14 cellular contexts compared by ENCODE assay signal in genomic region chr9:121645003-121645402, GRCh38. TPM values are rescaled to one million over a fixed set of nuclear protein-coding genes. Genes with fewer than 3 reads are reported as not detected.
DNase-seq lines count a peak whose midpoint lies in the region; FAIRE-seq and TF ChIP-seq lines count a peak whose summit lies in the region.
"Had no signal": no experiment of that assay in that cellular context is flagged by ENCODE, and none has a peak within 500 bp of the region (broad histone marks: within the 10 kb centered on the region; RNA-seq: fewer than 3 reads in every experiment).

No MANE protein-coding gene starts in this region.

- H3K4me1 ChIP-seq in skeletal muscle tissue (ENCODE audit: control insufficient read depth in 3 of 3, insufficient read depth in 3 of 3, low read length in 3 of 3), result peaks cover 33 to 67% (median 60%) of the 10 kb centered on the region in 3 donors
- H3K4me1 ChIP-seq: prostate gland had no signal

- no peaks in the 10 kb centered on the region for H3K27me3 ChIP-seq in WERI-Rb-1 (ENCODE audit: insufficient read depth, low read depth, severe bottlenecking)
- no peaks in the 10 kb centered on the region for H3K27me3 ChIP-seq in skeletal muscle tissue (ENCODE audit: control insufficient read depth in 3 of 3, insufficient read depth in 3 of 3, low read length in 3 of 3)

- FAIRE-seq in D721Med (lab: Jason Lieb, UNC), result no peak

- H3K27ac ChIP-seq in WERI-Rb-1, result peak overlapping the region; percentile 82
- H3K27ac ChIP-seq in skeletal muscle tissue (ENCODE audit: low read depth, low read length), result peak overlapping the region; percentile 58
- H3K27ac ChIP-seq: prostate gland had no signal

- H3K36me3 ChIP-seq in WERI-Rb-1 (no peaks in the 10 kb centered on the region), skeletal muscle tissue (ENCODE audit: control insufficient read depth in 3 of 3, insufficient read depth in 3 of 3, low read length in 3 of 3) (no peaks in the 10 kb centered on the region)
- H3K36me3 ChIP-seq: prostate gland had no signal

- peak overlapping the region; percentile 33 to 50 (median 50) for H3K9ac ChIP-seq in skeletal muscle tissue (ENCODE audit: low read depth in 1 of 3, low read length in 3 of 3)

- no peak overlapping the region for H3K4me3 ChIP-seq in WERI-Rb-1 (ENCODE audit: low read depth, low read length)
- no peak overlapping the region for H3K4me3 ChIP-seq in skeletal muscle tissue (ENCODE audit: low read length in 3 of 3)
- H3K4me3 ChIP-seq: prostate gland had no signal

- DNase-seq in MV-4-11 (lab: John Stamatoyannopoulos, UW), result peak; percentile 56
- DNase-seq in WERI-Rb-1, result peak; percentile 93
- peak; percentile 30 for DNase-seq in kidney tubule cell (ENCODE audit: low spot score)
- no peak for DNase-seq in NCI-H1436 treated with DMSO at 0.1 percent for 48 hours (lab: John Stamatoyannopoulos, UW)
- no peak for DNase-seq in T-helper 1 cell
- no peak for DNase-seq in D721Med (ENCODE audit: insufficient read length, low spot score)
- DNase-seq: activated naive CD4-positive, alpha-beta T cell treated with anti-CD3 and anti-CD28 coated beads, Interleukin-2, amount 10 ng/mL, durations not matched to agents 7 days and 5 days; CD8-positive, alpha-beta memory T cell; erythroblast; NCI-H748 treated with DMSO at 0.1 percent for 48 hours; SHP77 treated with DMSO at 0.1 percent for 48 hours; stimulated activated CD4-positive, alpha-beta T cell treated with anti-CD3 and anti-CD28 coated beads, Interleukin-4, amount 100 ng/mL, for 24 hours had no signal

- TF ChIP-seq CTCF in WERI-Rb-1 (IDR thresholded peaks at IDR 0.05; ENCODE audit: low read depth, low read length) (no peak), D721Med (IDR thresholded peaks at IDR 0.05; ENCODE audit: insufficient read depth, missing control alignments) (no peak)

- H3K9me3 ChIP-seq in WERI-Rb-1 (ENCODE audit: severe bottlenecking), result no peaks in the 10 kb centered on the region
- H3K9me3 ChIP-seq in skeletal muscle tissue (ENCODE audit: control insufficient read depth in 3 of 3, low read length in 3 of 3), result no peaks in the 10 kb centered on the region
- H3K9me3 ChIP-seq: prostate gland had no signal

RNA-seq across cellular contexts. Expression of gene DAB2IP, which starts 6.4 kb away (rescaled TPM):
- total RNA-seq in skeletal muscle tissue, result 12.5 TPM

Comparison
In these comparisons a context has a peak if more than half of its experiments do, and no peak if none do; other contexts are left out.
1. DNase-seq: peak in MV-4-11 (single experiment), WERI-Rb-1 (single experiment) and kidney tubule cell (single experiment); none in NCI-H1436 treated with DMSO at 0.1 percent for 48 hours (single experiment), T-helper 1 cell (0 of 5) and D721Med (single experiment).